ENCODE assay signal across 22 cellular contexts in the genomic region with DNA sequence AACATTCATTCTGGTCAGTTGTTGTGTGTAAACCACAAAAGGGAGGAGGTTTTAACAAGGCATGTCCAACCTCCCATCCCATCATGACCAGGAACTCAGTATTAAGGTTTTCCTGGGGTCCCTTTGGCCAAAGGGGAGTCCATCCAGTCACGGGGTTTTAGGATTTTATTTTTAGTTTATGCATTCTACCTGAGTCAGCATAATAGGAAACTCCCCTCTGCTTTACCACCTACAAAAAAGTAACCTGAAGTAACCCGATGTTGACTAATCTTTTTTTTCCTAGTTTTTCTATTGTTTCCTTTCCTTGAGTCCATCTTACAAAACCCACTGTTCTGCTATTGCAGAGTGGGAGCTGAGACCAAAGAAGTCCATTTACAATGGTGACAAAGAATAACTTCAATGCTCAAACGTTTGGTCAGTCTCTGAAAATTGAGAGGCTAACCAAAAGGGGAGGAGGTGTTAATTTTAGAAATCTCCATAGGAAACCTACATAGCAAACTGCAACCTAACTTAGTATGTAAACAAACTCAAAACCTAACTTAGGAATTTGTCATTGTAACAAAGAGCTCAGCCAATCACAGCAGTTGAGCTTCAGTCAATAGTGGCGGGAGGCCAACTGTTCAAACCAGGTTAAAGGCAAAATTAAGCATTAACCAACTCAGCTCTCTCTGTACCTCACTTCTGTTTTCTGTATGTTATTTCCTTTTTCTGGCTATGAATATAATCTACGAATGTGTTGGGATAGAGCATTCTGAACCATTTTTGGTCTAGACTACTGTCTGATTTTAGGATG.
"Had no signal": no experiment of that assay in that cellular context is flagged by ENCODE, and none has a peak within 500 bp of the region (broad histone marks: within the 10 kb centered on the region; RNA-seq: fewer than 3 reads in every experiment).

No MANE protein-coding gene starts in this region.

- H3K36me3 ChIP-seq: spleen, thoracic aorta, tibial nerve, upper lobe of left lung had no signal

- H3K4me1 ChIP-seq: psoas muscle, spleen, tibial nerve, upper lobe of left lung had no signal

- H3K27ac ChIP-seq: psoas muscle, skin epidermis, spleen, thoracic aorta, tibial nerve, upper lobe of left lung had no signal

- ATAC-seq: effector memory CD8-positive, alpha-beta T cell; mucosa of descending colon; naive thymus-derived CD8-positive, alpha-beta T cell; psoas muscle; right cardiac atrium; stimulated activated naive B cell treated with anti-CD40 and anti-IgM and Interleukin-4, amounts not matched to agents 10 μg/mL and 1 μg/mL and 100 μg/mL, for 72 hours had no signal

- H3K4me3 ChIP-seq: mucosa of descending colon, psoas muscle, skin epidermis, spleen, thoracic aorta, tibial nerve, upper lobe of left lung had no signal

- DNase-seq: cortex of kidney; effector memory CD8-positive, alpha-beta T cell; erythroblast; mesenchymal stem cell; mucosa of descending colon; naive thymus-derived CD8-positive, alpha-beta T cell; nephron progenitor cell; nucleus accumbens; psoas muscle; right cardiac atrium; spleen; stimulated activated CD4-positive, alpha-beta T cell treated with anti-CD3 and anti-CD28 coated beads, Interleukin-15, amount 100 ng/mL, for 24 hours; stimulated activated CD4-positive, alpha-beta T cell treated with anti-CD3 and anti-CD28 coated beads, Interleukin-2, amount 100 ng/mL, for 48 hours; stimulated activated naive B cell treated with anti-CD40 and anti-IgM and Interleukin-4, amounts not matched to agents 10 μg/mL and 1 μg/mL and 100 μg/mL, for 72 hours; upper lobe of left lung had no signal

- H3K27me3 ChIP-seq: spleen, tibial nerve, upper lobe of left lung had no signal

- FAIRE-seq: endometrium, frontal cortex, keratinocyte, urothelium cell line had no signal
